In genomic region chr4:30350288-30350687, GRCh38 we compare ENCODE assay signal across 3 cellular contexts.
"Had no signal": no experiment of that assay in that cellular context is flagged by ENCODE, and none has a peak within 500 bp of the region (broad histone marks: within the 10 kb centered on the region; RNA-seq: fewer than 3 reads in every experiment).

No MANE protein-coding gene starts in this region.

- ATAC-seq: GM12878 had no signal

- DNase-seq: GDM1, GF-D8 had no signal

- H3K4me3 ChIP-seq: GM12878 had no signal
